Comparison of ENCODE assay signal across 8 cellular contexts in the genomic region with DNA sequence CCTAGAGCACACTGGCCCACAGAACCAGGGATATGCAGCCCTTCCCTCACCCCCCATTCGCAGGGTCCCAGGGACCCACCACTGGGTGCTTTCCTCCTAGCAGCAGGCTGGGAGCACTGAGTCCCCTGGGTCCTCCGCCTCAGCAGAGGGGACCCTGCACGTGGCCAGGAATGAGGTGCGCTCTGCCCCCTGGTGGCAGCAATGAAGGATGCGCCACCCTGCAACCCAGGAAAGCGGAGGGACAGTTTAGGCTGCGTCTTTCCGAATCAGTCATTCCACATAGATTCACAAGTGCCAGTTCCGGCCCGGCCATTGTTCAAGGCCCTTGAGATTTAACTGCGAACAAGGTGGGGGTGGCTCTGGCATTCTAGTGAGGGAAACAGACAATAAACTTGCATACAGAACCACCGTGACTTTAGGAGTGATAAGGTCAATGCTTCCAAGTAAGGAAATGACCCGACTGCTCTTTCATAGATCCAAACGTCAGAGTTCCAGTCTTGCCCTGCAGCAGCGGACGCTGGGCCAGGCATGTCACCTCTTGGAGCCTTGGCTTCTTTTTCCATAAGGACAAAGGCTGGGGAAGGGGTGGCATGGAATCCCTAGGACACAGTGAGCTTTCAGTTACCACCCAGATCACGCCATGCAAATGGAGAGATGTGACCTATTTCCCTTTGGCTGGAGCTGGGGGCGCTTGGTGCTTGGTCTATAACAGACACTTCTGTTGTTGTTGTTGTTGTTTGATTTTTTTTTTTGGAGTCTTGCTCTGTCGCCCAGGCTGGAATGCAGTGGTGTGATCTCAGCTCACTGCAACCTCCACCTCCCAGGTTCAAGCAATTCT. TPM values are rescaled to one million over a fixed set of nuclear protein-coding genes. Genes with fewer than 3 reads are reported as not detected.
A peak's percentile ranks its signal among the peaks of the same experiment; 100 is the strongest.
DNase-seq lines count a peak whose midpoint lies in the region; ATAC-seq and TF ChIP-seq lines count a peak whose summit lies in the region.

No MANE protein-coding gene starts in this region.

- peaks cover 11% of the 10 kb centered on the region for H3K4me1 ChIP-seq in mucosa of descending colon (ENCODE audit: low read depth)

- H3K9me3 Mint-ChIP-seq in endothelial cell (ENCODE audit: unreplicated experiment): no peaks in the 10 kb centered on the region

- H3K27me3 Mint-ChIP-seq in endothelial cell (ENCODE audit: unreplicated experiment): peaks cover 11% of the 10 kb centered on the region

- peak; percentile 89 for ATAC-seq in mucosa of descending colon
- ATAC-seq in HG02870 (IDR thresholded peaks at IDR 0.05; ENCODE audit: unreplicated experiment): no peak

- no peaks in the 10 kb centered on the region for H3K36me3 ChIP-seq in mucosa of descending colon (ENCODE audit: low read depth)

- H3K4me1 Mint-ChIP-seq in endothelial cell (ENCODE audit: unreplicated experiment): peaks cover 22% of the 10 kb centered on the region

- no peaks in the 10 kb centered on the region for H3K9me3 ChIP-seq in mucosa of descending colon

- intact Hi-C loops in mucosa of descending colon (cut with DNase I, micrococcal nuclease): no loop called here

- no peak overlapping the region for H3K4me3 ChIP-seq in mucosa of descending colon

- H3K27ac Mint-ChIP-seq in endothelial cell (ENCODE audit: unreplicated experiment): peak overlapping the region; percentile 88

- H3K36me3 Mint-ChIP-seq in endothelial cell (ENCODE audit: low read depth, unreplicated experiment): peaks cover 8% of the 10 kb centered on the region

- TF ChIP-seq CTCF in endothelial cell (IDR thresholded peaks at IDR 0.05; ENCODE audit: unreplicated experiment): peak; percentile 94
- peak; percentile 95 for TF ChIP-seq CTCF in mucosa of descending colon (IDR thresholded peaks at IDR 0.05)

- peak overlapping the region; percentile 56 for H3K4me3 Mint-ChIP-seq in endothelial cell (ENCODE audit: unreplicated experiment)

- DNase-seq in GDM1 (lab: John Stamatoyannopoulos, UW): peak; percentile 61
- peak; percentile 80 for DNase-seq in HK-2 (ENCODE audit: unreplicated experiment)
- peak; percentile 59 to 64 for DNase-seq in NOMO-1 (lab: John Stamatoyannopoulos, UW; ENCODE audit: unreplicated experiment in 2 of 2)
- DNase-seq in activated CD8-positive, alpha-beta memory T cell treated with anti-CD3 and anti-CD28 coated beads for 24 hours: peak; percentile 93
- DNase-seq in endothelial cell (ENCODE audit: low spot score): peak; percentile 83
- DNase-seq in mucosa of descending colon: peak; percentile 82 to 88 (median 82)
- DNase-seq in stimulated activated CD8-positive, alpha-beta memory T cell treated with anti-CD3 and anti-CD28 coated beads, Interleukin-4, amount 100 ng/mL, for 1 hour (ENCODE audit: low read depth in 2 of 2, low spot score in 1 of 2): peak; percentile 63 to 67

RNA-seq across cellular contexts. Expression of gene RIN1, which starts 7.7 kb away (rescaled TPM):
- total RNA-seq in endothelial cell (ENCODE audit: unreplicated experiment) (4.8 TPM), mucosa of descending colon (10 to 100 TPM in 1 of 3 donors, 1 to 10 TPM in 2; 5.2 to 12.7 (median 9.5) TPM)

RNA-seq across cellular contexts. Expression of gene CD248, which starts 11.7 kb away (rescaled TPM):
- total RNA-seq in endothelial cell (ENCODE audit: unreplicated experiment) (2.9 TPM), mucosa of descending colon (10 to 100 TPM in 2 of 3 donors, 1 to 10 TPM in 1; 4.5 to 37.7 (median 28.5) TPM)

RNA-seq across cellular contexts. Expression of gene BRMS1, which starts 16.4 kb away (rescaled TPM):
- total RNA-seq in endothelial cell (ENCODE audit: unreplicated experiment) (38.4 TPM), mucosa of descending colon (10 to 100 TPM; 35.9 to 47.6 (median 39.3) TPM)

RNA-seq across cellular contexts. Expression of gene B4GAT1, which starts 18.9 kb away (rescaled TPM):
- 21.4 TPM for total RNA-seq in endothelial cell (ENCODE audit: unreplicated experiment)
- total RNA-seq in mucosa of descending colon: 10 to 100 TPM; 13.4 to 34.6 (median 13.4) TPM

RNA-seq across cellular contexts. Expression of gene TMEM151A, which starts 36.8 kb away (rescaled TPM):
- total RNA-seq in endothelial cell (ENCODE audit: unreplicated experiment) (not detected), mucosa of descending colon (under 1 TPM; 0.17 to 0.38 (median 0.27) TPM)
